ENCODE assay signal across 24 cellular contexts in genomic region chr7:137335814-137336213, GRCh38. TPM values are rescaled to one million over a fixed set of nuclear protein-coding genes. Genes with fewer than 3 reads are reported as not detected.
DNase-seq lines count a peak whose midpoint lies in the region; ATAC-seq and TF ChIP-seq lines count a peak whose summit lies in the region.
"Had no signal": no experiment of that assay in that cellular context is flagged by ENCODE, and none has a peak within 500 bp of the region (broad histone marks: within the 10 kb centered on the region; RNA-seq: fewer than 3 reads in every experiment).

No MANE protein-coding gene starts in this region.

- H3K79me2 ChIP-seq in GM23248 (ENCODE audit: insufficient read depth), result no peaks in the 10 kb centered on the region
- H3K79me2 ChIP-seq in parathyroid adenoma, result peaks cover 76% of the 10 kb centered on the region

- ATAC-seq in HG02840 (IDR thresholded peaks at IDR 0.05; ENCODE audit: low FRiP score, unreplicated experiment), result no peak
- ATAC-seq in HG02588 (IDR thresholded peaks at IDR 0.05; ENCODE audit: unreplicated experiment), result no peak

- in situ Hi-C loops in GM23248 (cut with MboI) (no loop called here), HAP-1 (cut with MboI; ENCODE audit: low sequenced_read_pairs) (no loop called here)

- H2AFZ ChIP-seq in GM23248 (no peak overlapping the region), parathyroid adenoma (no peak overlapping the region)

- no peak overlapping the region for H3K27ac ChIP-seq in GM23248
- H3K27ac ChIP-seq in epithelial cell of prostate, result no peak overlapping the region
- peak overlapping the region; percentile 6 for H3K27ac ChIP-seq in parathyroid adenoma
- H3K27ac ChIP-seq: 22Rv1, HL-60, RWPE1 had no signal

- no peaks in the 10 kb centered on the region for H4K20me1 ChIP-seq in GM23248 (ENCODE audit: insufficient read depth)

- H3K9me3 ChIP-seq in GM23248 (ENCODE audit: low read depth) (no peaks in the 10 kb centered on the region), parathyroid adenoma (ENCODE audit: control insufficient read depth, low read length) (no peaks in the 10 kb centered on the region), HAP-1 (no peaks in the 10 kb centered on the region)
- H3K9me3 ChIP-seq: BE2C had no signal

- H3K4me2 ChIP-seq in GM23248 (ENCODE audit: unreplicated experiment) (no peak overlapping the region), parathyroid adenoma (ENCODE audit: low read length) (no peak overlapping the region)

- no peaks in the 10 kb centered on the region for H3K9me2 ChIP-seq in GM23248 (ENCODE audit: insufficient read depth)

- peak; percentile 11 for DNase-seq in GM23248
- DNase-seq in amniotic epithelial cell (ENCODE audit: low read depth), result peak; percentile 10
- peak; percentile 5 for DNase-seq in epithelial cell of prostate (ENCODE audit: low read depth, low spot score)
- DNase-seq in Ammon's horn (ENCODE audit: low spot score), result no peak
- DNase-seq in HAP-1 (ENCODE audit: low spot score in 2 of 2), result no peak
- DNase-seq: BE2C; CD4-positive, CD25-positive, alpha-beta regulatory T cell; COR-L47; DMS 273 treated with DMSO at 0.1 percent for 48 hours; DND-41; HFFc6; NCI-H1105 treated with DMSO at 0.1 percent for 48 hours; NCI-H1694; NCI-H2227 treated with DMSO at 0.1 percent for 48 hours; NCI-H510A treated with DMSO at 0.1 percent for 48 hours; NCI-H774; SIG-M5 had no signal

- no peaks in the 10 kb centered on the region for H3K36me3 ChIP-seq in GM23248 (ENCODE audit: low read depth)
- H3K36me3 ChIP-seq in parathyroid adenoma (ENCODE audit: control insufficient read depth, insufficient read depth, low read length), result no peaks in the 10 kb centered on the region
- no peaks in the 10 kb centered on the region for H3K36me3 ChIP-seq in HAP-1 (replicated peaks)
- H3K36me3 ChIP-seq: BE2C had no signal

- 72 to 79% methylated on average over 4 of the region's 4 CpGs for WGBS in GM23248 (ENCODE audit: low coverage in 1 of 2, low lambda C conversion rate in 2 of 2, missing lambda C conversion rate in 2 of 2), 2 experiments

- no peak for TF ChIP-seq CTCF in parathyroid adenoma (IDR thresholded peaks at IDR 0.05)

- no peaks in the 10 kb centered on the region for H3K27me3 ChIP-seq in GM23248 (replicated peaks; ENCODE audit: insufficient read depth)
- no peaks in the 10 kb centered on the region for H3K27me3 ChIP-seq in parathyroid adenoma (ENCODE audit: control insufficient read depth, insufficient read depth, low read length)
- no peaks in the 10 kb centered on the region for H3K27me3 ChIP-seq in HAP-1 (ENCODE audit: low read depth)
- H3K27me3 ChIP-seq: BE2C had no signal

- H3K4me3 ChIP-seq in GM23248 (no peak overlapping the region), parathyroid adenoma (ENCODE audit: low read depth, low read length) (no peak overlapping the region), HAP-1 (no peak overlapping the region)

- H3K4me1 ChIP-seq in GM23248 (ENCODE audit: insufficient read depth), result no peaks in the 10 kb centered on the region
- H3K4me1 ChIP-seq in parathyroid adenoma, result peaks cover 52% of the 10 kb centered on the region
- H3K4me1 ChIP-seq in HAP-1, result no peaks in the 10 kb centered on the region

- H3F3A ChIP-seq in GM23248 (ENCODE audit: insufficient read depth), result no peaks in the 10 kb centered on the region

- H3K9ac ChIP-seq in GM23248, result no peak overlapping the region
- no peak overlapping the region for H3K9ac ChIP-seq in parathyroid adenoma

RNA-seq across cellular contexts. Expression of gene PTN, which starts 7.7 kb away (rescaled TPM):
- 8.1 and 8.3 TPM in 2 replicates for total RNA-seq in GM23248 (2014; rRNA removed; shearing (Covaris generic))
- polyA plus RNA-seq in GM23248 (2016; fragmentation: Nextera tagmentation; extraction: Ambion mirVana), result 7.0 and 8.5 TPM in 2 replicates
- total RNA-seq: CD4-positive, CD25-positive, alpha-beta regulatory T cell; G401 had no signal

Comparison
In these comparisons a context has a peak if more than half of its experiments do, and no peak if none do; other contexts are left out.
1. DNase-seq: peak in GM23248 (single experiment), amniotic epithelial cell (single experiment) and epithelial cell of prostate (single experiment); none in Ammon's horn (single experiment) and HAP-1 (0 of 2).